ENCODE assay signal across 2 cellular contexts in the genomic region with DNA sequence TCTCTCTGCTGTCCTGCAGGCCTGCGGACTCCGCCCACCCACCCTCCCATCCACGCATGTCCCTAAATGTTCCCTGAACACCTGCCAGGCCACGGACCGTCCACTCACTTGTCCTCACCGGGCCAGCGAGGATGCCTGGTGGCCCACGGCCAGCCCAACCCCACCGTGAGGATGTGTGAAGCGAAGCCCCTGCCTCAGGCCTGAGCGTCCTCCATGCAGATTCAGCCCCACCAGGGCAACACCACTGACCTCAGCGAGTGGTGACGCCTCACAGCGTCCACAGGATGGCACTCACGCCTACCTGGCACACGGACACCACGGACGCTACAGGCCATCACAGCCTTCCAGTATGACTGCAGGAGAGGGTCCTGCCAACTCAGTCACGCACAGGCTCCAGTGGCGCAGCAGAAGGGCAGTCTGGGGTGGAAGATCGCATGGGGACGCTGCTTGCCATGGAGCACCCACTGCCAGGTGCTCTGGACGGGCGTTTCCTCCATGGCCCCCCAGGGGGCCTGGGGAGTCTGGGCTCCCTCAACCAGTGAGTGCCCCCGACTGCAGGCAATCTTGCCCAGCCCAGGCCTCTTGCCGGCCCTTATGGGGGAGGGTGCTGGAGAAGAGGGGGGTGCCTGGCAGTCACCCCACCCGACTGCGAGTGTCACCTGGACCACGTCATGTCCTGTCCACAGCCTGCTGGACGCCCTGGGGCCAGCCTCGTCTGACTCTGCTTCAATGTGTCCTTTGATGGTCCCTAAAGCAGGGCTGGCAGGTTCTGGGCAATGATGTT.
TF ChIP-seq lines count a peak whose summit lies in the region.

No MANE protein-coding gene starts in this region.

TF ChIP-seq in SK-N-SH, 30 proteins besides CTCF, POLR2A, EP300 and RAD21 (continued from another document):
- TF ChIP-seq SMC3 (IDR thresholded peaks at IDR 0.05; ENCODE audit: low read depth, low read length), result peak; percentile 46; the same call in 1 of the 2 replicates
- no peak for TF ChIP-seq ZBTB33 (IDR thresholded peaks at IDR 0.05; ENCODE audit: borderline replicate concordance, low read depth)
- no peak for TF ChIP-seq CHD2 (IDR thresholded peaks at IDR 0.05; ENCODE audit: low read length, partially characterized antibody)
- no peak for TF ChIP-seq TAF1 (IDR thresholded peaks at IDR 0.05; ENCODE audit: borderline replicate concordance, low read depth, low read length)

TF ChIP-seq in HepG2, 621 proteins besides CTCF, POLR2A, EP300 and RAD21 (continued from another document):
- TF ChIP-seq, protein P1, sequence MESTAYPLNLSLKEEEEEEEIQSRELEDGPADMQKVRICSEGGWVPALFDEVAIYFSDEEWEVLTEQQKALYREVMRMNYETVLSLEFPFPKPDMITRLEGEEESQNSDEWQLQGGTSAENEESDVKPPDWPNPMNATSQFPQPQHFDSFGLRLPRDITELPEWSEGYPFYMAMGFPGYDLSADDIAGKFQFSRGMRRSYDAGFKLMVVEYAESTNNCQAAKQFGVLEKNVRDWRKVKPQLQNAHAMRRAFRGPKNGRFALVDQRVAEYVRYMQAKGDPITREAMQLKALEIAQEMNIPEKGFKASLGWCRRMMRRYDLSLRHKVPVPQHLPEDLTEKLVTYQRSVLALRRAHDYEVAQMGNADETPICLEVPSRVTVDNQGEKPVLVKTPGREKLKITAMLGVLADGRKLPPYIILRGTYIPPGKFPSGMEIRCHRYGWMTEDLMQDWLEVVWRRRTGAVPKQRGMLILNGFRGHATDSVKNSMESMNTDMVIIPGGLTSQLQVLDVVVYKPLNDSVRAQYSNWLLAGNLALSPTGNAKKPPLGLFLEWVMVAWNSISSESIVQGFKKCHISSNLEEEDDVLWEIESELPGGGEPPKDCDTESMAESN (CRISPR knock-in tag; conservative IDR thresholded peaks at IDR 0.05), result no peak
- no peak for TF ChIP-seq GZF1 (CRISPR knock-in tag; IDR thresholded peaks at IDR 0.05)
- no peak for TF ChIP-seq ZNF263 (CRISPR knock-in tag; IDR thresholded peaks at IDR 0.05)
- TF ChIP-seq ZBTB1 (CRISPR knock-in tag; IDR thresholded peaks at IDR 0.05; ENCODE audit: borderline replicate concordance), result no peak
- no peak for TF ChIP-seq ZNF331 (CRISPR knock-in tag; IDR thresholded peaks at IDR 0.05)
- TF ChIP-seq HNRNPL (IDR thresholded peaks at IDR 0.05; ENCODE audit: low read depth, low read length), result 0 out of 2 replicates have a peak, but pooled peaks have one; percentile 20
- peak; percentile 44 for TF ChIP-seq AGO2 (optimal IDR thresholded peaks at IDR 0.05; ENCODE audit: low read depth, low read length)
- TF ChIP-seq STAG1 (CRISPR knock-in tag; IDR thresholded peaks at IDR 0.05), result peak; percentile 53
- no peak for TF ChIP-seq SPEN (CRISPR knock-in tag; IDR thresholded peaks at IDR 0.05; ENCODE audit: low read depth)
- TF ChIP-seq THYN1 (CRISPR knock-in tag; IDR thresholded peaks at IDR 0.05; ENCODE audit: borderline replicate concordance, low read depth), result no peak
- no peak for TF ChIP-seq ZFX (CRISPR knock-in tag; IDR thresholded peaks at IDR 0.05; ENCODE audit: low read depth)
